ENCODE assay signal across 1 cellular context in the genomic region with DNA sequence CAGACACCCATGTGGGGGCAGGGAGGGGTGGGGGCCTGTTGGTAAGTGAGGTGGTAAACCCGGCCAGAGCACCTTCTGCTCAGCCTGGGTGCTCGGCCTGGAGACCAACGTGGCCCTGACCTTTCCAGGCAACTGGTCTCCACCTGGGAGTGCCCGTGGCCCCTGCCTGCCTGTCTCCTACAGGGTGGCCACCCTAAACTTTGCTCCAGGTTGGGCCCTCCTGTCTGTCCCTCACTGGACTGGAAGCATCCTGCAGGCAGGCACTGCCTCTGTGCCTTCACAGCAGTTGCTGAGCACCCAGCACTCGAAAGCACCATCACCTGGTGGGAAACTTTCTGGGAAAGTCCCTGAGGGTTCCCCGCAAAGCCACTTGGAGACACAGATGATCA.
TF ChIP-seq lines count a peak whose summit lies in the region.

No MANE protein-coding gene starts in this region.

TF ChIP-seq in GM12878, 131 proteins besides CTCF, POLR2A, EP300 and RAD21 (continued from another document):
- TF ChIP-seq, protein P1, sequence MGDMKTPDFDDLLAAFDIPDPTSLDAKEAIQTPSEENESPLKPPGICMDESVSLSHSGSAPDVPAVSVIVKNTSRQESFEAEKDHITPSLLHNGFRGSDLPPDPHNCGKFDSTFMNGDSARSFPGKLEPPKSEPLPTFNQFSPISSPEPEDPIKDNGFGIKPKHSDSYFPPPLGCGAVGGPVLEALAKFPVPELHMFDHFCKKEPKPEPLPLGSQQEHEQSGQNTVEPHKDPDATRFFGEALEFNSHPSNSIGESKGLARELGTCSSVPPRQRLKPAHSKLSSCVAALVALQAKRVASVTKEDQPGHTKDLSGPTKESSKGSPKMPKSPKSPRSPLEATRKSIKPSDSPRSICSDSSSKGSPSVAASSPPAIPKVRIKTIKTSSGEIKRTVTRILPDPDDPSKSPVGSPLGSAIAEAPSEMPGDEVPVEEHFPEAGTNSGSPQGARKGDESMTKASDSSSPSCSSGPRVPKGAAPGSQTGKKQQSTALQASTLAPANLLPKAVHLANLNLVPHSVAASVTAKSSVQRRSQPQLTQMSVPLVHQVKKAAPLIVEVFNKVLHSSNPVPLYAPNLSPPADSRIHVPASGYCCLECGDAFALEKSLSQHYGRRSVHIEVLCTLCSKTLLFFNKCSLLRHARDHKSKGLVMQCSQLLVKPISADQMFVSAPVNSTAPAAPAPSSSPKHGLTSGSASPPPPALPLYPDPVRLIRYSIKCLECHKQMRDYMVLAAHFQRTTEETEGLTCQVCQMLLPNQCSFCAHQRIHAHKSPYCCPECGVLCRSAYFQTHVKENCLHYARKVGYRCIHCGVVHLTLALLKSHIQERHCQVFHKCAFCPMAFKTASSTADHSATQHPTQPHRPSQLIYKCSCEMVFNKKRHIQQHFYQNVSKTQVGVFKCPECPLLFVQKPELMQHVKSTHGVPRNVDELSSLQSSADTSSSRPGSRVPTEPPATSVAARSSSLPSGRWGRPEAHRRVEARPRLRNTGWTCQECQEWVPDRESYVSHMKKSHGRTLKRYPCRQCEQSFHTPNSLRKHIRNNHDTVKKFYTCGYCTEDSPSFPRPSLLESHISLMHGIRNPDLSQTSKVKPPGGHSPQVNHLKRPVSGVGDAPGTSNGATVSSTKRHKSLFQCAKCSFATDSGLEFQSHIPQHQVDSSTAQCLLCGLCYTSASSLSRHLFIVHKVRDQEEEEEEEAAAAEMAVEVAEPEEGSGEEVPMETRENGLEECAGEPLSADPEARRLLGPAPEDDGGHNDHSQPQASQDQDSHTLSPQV (IDR thresholded peaks at IDR 0.05) = no peak
- no peak for TF ChIP-seq RUNX3 (IDR thresholded peaks at IDR 0.05; ENCODE audit: low read length)
